25 cellular contexts compared by ENCODE assay signal in the genomic region with DNA sequence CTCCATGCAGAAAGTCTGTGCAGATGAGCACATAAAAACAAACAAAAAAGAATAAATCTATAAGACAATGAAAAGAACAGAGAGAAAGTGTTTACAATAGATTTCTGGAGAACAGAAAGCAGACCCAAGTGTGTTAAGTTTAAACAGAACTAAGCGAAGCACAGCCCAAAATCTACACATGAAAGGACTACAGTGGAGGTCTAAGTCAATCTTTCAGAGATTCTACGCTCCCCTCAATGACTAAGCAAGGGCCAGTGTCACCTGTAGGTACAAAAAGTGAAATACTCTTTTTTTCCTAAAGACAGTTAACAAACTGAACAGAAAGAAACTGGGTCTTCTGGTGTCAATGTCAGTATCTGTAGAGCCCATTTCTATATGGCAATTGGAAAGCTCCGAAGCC.
"Had no signal": no experiment of that assay in that cellular context is flagged by ENCODE, and none has a peak within 500 bp of the region (broad histone marks: within the 10 kb centered on the region; RNA-seq: fewer than 3 reads in every experiment).

No MANE protein-coding gene starts in this region.

- H3K9ac ChIP-seq: neural progenitor cell, parathyroid adenoma had no signal

- ATAC-seq: naive thymus-derived CD8-positive, alpha-beta T cell; psoas muscle; right lobe of liver; stimulated activated memory B cell treated with anti-CD40 and anti-IgM and Interleukin-4, amounts not matched to agents 10 μg/mL and 1 μg/mL and 100 μg/mL, for 72 hours; stimulated activated naive CD8-positive, alpha-beta T cell treated with anti-CD3 and anti-CD28 coated beads, Interleukin-15, amount 100 ng/mL, for 72 hours had no signal

- H3K27me3 ChIP-seq: neural progenitor cell, neutrophil, right lobe of liver, tibial nerve, uterus had no signal

- H3K4me1 Mint-ChIP-seq: nephron; neural progenitor cell; stimulated activated memory B cell treated with anti-CD40 and anti-IgM and Interleukin-4, amounts not matched to agents 10 μg/mL and 1 μg/mL and 100 μg/mL, for 72 hours had no signal

- H3K9me3 ChIP-seq: neutrophil, right lobe of liver had no signal

- H3K4me3 ChIP-seq: left ventricle myocardium inferior, neural progenitor cell, psoas muscle, right lobe of liver, smooth muscle cell, tibial nerve, uterus had no signal

- H3K27ac ChIP-seq: left ventricle myocardium inferior, neural progenitor cell, neutrophil, parathyroid adenoma, psoas muscle, right lobe of liver, tibial nerve, uterus had no signal

- H3K4me1 ChIP-seq: neural progenitor cell, parathyroid adenoma, psoas muscle, right lobe of liver, uterus had no signal

- DNase-seq: hippocampal formation; immature natural killer cell; islet precursor cell; left ventricle myocardium inferior; naive thymus-derived CD8-positive, alpha-beta T cell; occipital lobe; psoas muscle; right lobe of liver; stimulated activated CD4-positive, alpha-beta T cell treated with anti-CD3 and anti-CD28 coated beads, Interleukin-1b, Interleukin-23, amount 100 ng/mL, for 48 hours; stimulated activated CD4-positive, alpha-beta T cell treated with anti-CD3 and anti-CD28 coated beads, Interleukin-2, amount 100 ng/mL, for 48 hours; stimulated activated CD4-positive, alpha-beta T cell treated with anti-CD3 and anti-CD28 coated beads, Interleukin-4, amount 100 ng/mL, for 4 hours; stimulated activated CD8-positive, alpha-beta memory T cell treated with anti-CD3 and anti-CD28 coated beads, Interleukin-4, amount 100 ng/mL, for 48 hours; stimulated activated naive CD4-positive, alpha-beta T cell treated with Interleukin-2 at 50 U/mL for 16 hours; stimulated activated naive CD8-positive, alpha-beta T cell treated with anti-CD3 and anti-CD28 coated beads, Interleukin-15, amount 100 ng/mL, for 72 hours; substantia nigra; uterus had no signal

- H3K36me3 ChIP-seq: neural progenitor cell, neutrophil, right lobe of liver, uterus had no signal

- H3K27ac Mint-ChIP-seq: memory B cell; naive thymus-derived CD8-positive, alpha-beta T cell; nephron; neural progenitor cell; stimulated activated memory B cell treated with anti-CD40 and anti-IgM and Interleukin-4, amounts not matched to agents 10 μg/mL and 1 μg/mL and 100 μg/mL, for 72 hours; type B pancreatic cell had no signal

- H3K4me3 Mint-ChIP-seq: immature natural killer cell; memory B cell; naive thymus-derived CD8-positive, alpha-beta T cell; nephron; neural progenitor cell; stimulated activated memory B cell treated with anti-CD40 and anti-IgM and Interleukin-4, amounts not matched to agents 10 μg/mL and 1 μg/mL and 100 μg/mL, for 72 hours; stimulated activated naive CD8-positive, alpha-beta T cell treated with anti-CD3 and anti-CD28 coated beads, Interleukin-15, amount 100 ng/mL, for 72 hours; type B pancreatic cell had no signal

- H3K27me3 Mint-ChIP-seq: memory B cell; naive thymus-derived CD8-positive, alpha-beta T cell; stimulated activated memory B cell treated with anti-CD40 and anti-IgM and Interleukin-4, amounts not matched to agents 10 μg/mL and 1 μg/mL and 100 μg/mL, for 72 hours; stimulated activated naive CD8-positive, alpha-beta T cell treated with anti-CD3 and anti-CD28 coated beads, Interleukin-15, amount 100 ng/mL, for 72 hours; type B pancreatic cell had no signal
